11 cellular contexts compared by ENCODE assay signal in genomic region chr2:135874966-135875365, GRCh38. TPM values are rescaled to one million over a fixed set of nuclear protein-coding genes. Genes with fewer than 3 reads are reported as not detected.
DNase-seq lines count a peak whose midpoint lies in the region; ATAC-seq, FAIRE-seq and TF ChIP-seq lines count a peak whose summit lies in the region.
"Had no signal": no experiment of that assay in that cellular context is flagged by ENCODE, and none has a peak within 500 bp of the region (broad histone marks: within the 10 kb centered on the region; RNA-seq: fewer than 3 reads in every experiment).

No MANE protein-coding gene starts in this region.

- no peak for ATAC-seq in GM18505 (IDR thresholded peaks at IDR 0.05; ENCODE audit: unreplicated experiment)

- H3K79me2 ChIP-seq in astrocyte (ENCODE audit: insufficient read depth, low read length): peaks cover 19% of the 10 kb centered on the region

- H3K27me3 Mint-ChIP-seq in astrocyte (ENCODE audit: low read depth, unreplicated experiment): no peaks in the 10 kb centered on the region
- no peaks in the 10 kb centered on the region for H3K27me3 Mint-ChIP-seq in mesothelial cell of epicardium (ENCODE audit: low read depth)

- peaks cover 18% of the 10 kb centered on the region for H3K4me1 ChIP-seq in HUES64 (ENCODE audit: insufficient read depth, low read length)
- H3K4me1 ChIP-seq in astrocyte (ENCODE audit: insufficient read depth, low read length): peaks cover 5% of the 10 kb centered on the region

- CTCF ChIA-PET in BJ (lab: Yijun Ruan, JAX): interaction anchor here (1.8 to 2.2 kb wide), 2 partner anchors 10 to 77 kb away, joined by 5 to 13 read pairs; no protein-coding TSS in a partner anchor

- 75% methylated on average over 16 of the region's 16 CpGs for WGBS in HUES64

- TF ChIP-seq POLR2A in GM18505 (IDR thresholded peaks at IDR 0.05; ENCODE audit: borderline replicate concordance, extremely low read depth, insufficient read depth, insufficient read length): no peak

- H4K20me1 ChIP-seq in astrocyte (ENCODE audit: insufficient read depth, low read length): peaks cover 6% of the 10 kb centered on the region

- H3K27ac Mint-ChIP-seq in astrocyte (ENCODE audit: unreplicated experiment) (no peak overlapping the region), mesothelial cell of epicardium (no peak overlapping the region)

- H3K36me3 ChIP-seq in BJ (ENCODE audit: control insufficient read depth, insufficient read depth, low read length): 0 out of 2 replicates have a peak, but pooled peaks cover 2% of the 10 kb centered on the region
- peaks cover 32% of the 10 kb centered on the region for H3K36me3 ChIP-seq in HUES64 (ENCODE audit: insufficient read depth, low read length)
- H3K36me3 ChIP-seq in astrocyte (ENCODE audit: insufficient read depth, low read length): peaks cover 8% of the 10 kb centered on the region

- H3K4me3 ChIP-seq in BJ (ENCODE audit: low read depth, low read length) (peak overlapping the region; percentile 50), HUES64 (ENCODE audit: low read length) (peak overlapping the region; percentile 78), astrocyte (ENCODE audit: insufficient read depth, low read depth, low read length) (peak overlapping the region; percentile 75)

- H3K9ac ChIP-seq in HUES64 (ENCODE audit: low read depth, low read length) (peak overlapping the region; percentile 96; the same call in 1 of the 2 replicates), astrocyte (ENCODE audit: low read length) (peak overlapping the region; percentile 84)

- H3K27me3 ChIP-seq in BJ (ENCODE audit: control insufficient read depth, insufficient read depth, low read length) (no peaks in the 10 kb centered on the region), HUES64 (ENCODE audit: insufficient read depth, low read length) (no peaks in the 10 kb centered on the region), astrocyte (ENCODE audit: insufficient read depth, low read length) (no peaks in the 10 kb centered on the region)
- H3K27me3 ChIP-seq: dorsolateral prefrontal cortex had no signal

- POLR2A ChIA-PET in BJ (lab: Charles Lee): no interaction called here

- H3K4me3 Mint-ChIP-seq in astrocyte (ENCODE audit: unreplicated experiment): peak overlapping the region; percentile 74
- peak overlapping the region; percentile 76 for H3K4me3 Mint-ChIP-seq in mesothelial cell of epicardium

- H2AFZ ChIP-seq in astrocyte (ENCODE audit: low read depth, low read length): no peak overlapping the region

- peaks cover 1% of the 10 kb centered on the region for H3K4me1 Mint-ChIP-seq in astrocyte (ENCODE audit: low read depth, unreplicated experiment)
- peaks cover 23% of the 10 kb centered on the region for H3K4me1 Mint-ChIP-seq in mesothelial cell of epicardium

- DNase-seq in BJ (ENCODE audit: low read depth) (no peak), astrocyte (ENCODE audit: low read depth) (no peak), mesothelial cell of epicardium (ENCODE audit: low spot score in 2 of 2, unreplicated experiment in 2 of 2) (no peak), cerebellar nuclear complex (lab: John Stamatoyannopoulos, UW) (no peak), Kasumi-1 (lab: John Stamatoyannopoulos, UW) (no peak), NCI-H1105 (lab: John Stamatoyannopoulos, UW) (no peak)
- DNase-seq: retina had no signal

- H3K9me3 Mint-ChIP-seq in astrocyte (ENCODE audit: unreplicated experiment) (no peaks in the 10 kb centered on the region), mesothelial cell of epicardium (peaks cover 6% of the 10 kb centered on the region)

- H3K27ac ChIP-seq in HUES64 (ENCODE audit: low read depth, low read length): no peak overlapping the region
- no peak overlapping the region for H3K27ac ChIP-seq in astrocyte (ENCODE audit: low read depth, low read length)

- TF ChIP-seq CTCF in BJ (IDR thresholded peaks at IDR 0.05; ENCODE audit: insufficient read depth, low read depth, low read length) (no peak), astrocyte (IDR thresholded peaks at IDR 0.05; ENCODE audit: insufficient read depth, low read depth, low read length) (no peak), mesothelial cell of epicardium (IDR thresholded peaks at IDR 0.05; ENCODE audit: unreplicated experiment) (no peak)

- peak overlapping the region; percentile 97 for H3K4me2 ChIP-seq in astrocyte (ENCODE audit: low read length)

- no peak for FAIRE-seq in astrocyte (lab: Jason Lieb, UNC)

- peaks cover 2% of the 10 kb centered on the region for H3K36me3 Mint-ChIP-seq in astrocyte (ENCODE audit: low read depth, unreplicated experiment)
- peaks cover 6% of the 10 kb centered on the region for H3K36me3 Mint-ChIP-seq in mesothelial cell of epicardium

- no peaks in the 10 kb centered on the region for H3K9me3 ChIP-seq in HUES64 (ENCODE audit: insufficient read depth, low read depth, low read length)
- no peaks in the 10 kb centered on the region for H3K9me3 ChIP-seq in astrocyte (ENCODE audit: insufficient read depth, low read depth, low read length)

RNA-seq across cellular contexts. Expression of gene MCM6, which starts 1.3 kb away (rescaled TPM):
- polyA plus RNA-seq in BJ (2011; rRNA removed): 15.7 and 23.3 TPM in 2 replicates
- 14.3 and 19.6 TPM in 2 replicates for polyA minus RNA-seq in BJ (2011; rRNA and poly(A)+ RNA removed)
- 109 TPM for polyA plus RNA-seq in HUES64 (2013, experiment 1 of 2)
- 98.3 TPM for polyA plus RNA-seq in HUES64 (2013, experiment 2 of 2)
- total RNA-seq in astrocyte (7.8 and 9.5 TPM in 2 replicates), mesothelial cell of epicardium (29.3 to 30.2 TPM (median 29.6 TPM) in 3 replicates)

RNA-seq across cellular contexts. Expression of gene LCT, which starts 38.0 kb away (rescaled TPM):
- not detected in 2 replicates for polyA plus RNA-seq in BJ (2011; rRNA removed)
- polyA minus RNA-seq in BJ (2011; rRNA and poly(A)+ RNA removed): 0.19 TPM in 1 of 2 replicates, not detected in the other
- polyA plus RNA-seq in HUES64 (2013, experiment 1 of 2): 0.05 TPM
- polyA plus RNA-seq in HUES64 (2013, experiment 2 of 2): not detected
- total RNA-seq in astrocyte (not detected in 2 replicates), mesothelial cell of epicardium (0.05 TPM in 1 of 3 replicates, not detected in the others)
- total RNA-seq: Right ventricle myocardium superior had no signal
